ENCODE assay signal across 23 cellular contexts in genomic region chr10:118356628-118357027, GRCh38.
"Had no signal": no experiment of that assay in that cellular context is flagged by ENCODE, and none has a peak within 500 bp of the region (broad histone marks: within the 10 kb centered on the region; RNA-seq: fewer than 3 reads in every experiment).

No MANE protein-coding gene starts in this region.

- H3K4me3 Mint-ChIP-seq: activated CD4-positive, alpha-beta memory T cell treated with anti-CD3 and anti-CD28 coated beads for 36 hours; activated CD4-positive, alpha-beta T cell treated with anti-CD3 and anti-CD28 coated beads, Interleukin-2, amount 10 ng/mL, durations not matched to agents 7 days and 5 days; activated naive CD4-positive, alpha-beta T cell treated with anti-CD3 and anti-CD28 coated beads for 36 hours; activated naive CD8-positive, alpha-beta T cell; activated T-cell treated with anti-CD3 and anti-CD28 coated beads, Interleukin-2, amount 50 U/mL, for 4 hours; brain; central memory CD8-positive, alpha-beta T cell; T-cell had no signal

- H3K9me3 Mint-ChIP-seq: activated CD4-positive, alpha-beta memory T cell treated with anti-CD3 and anti-CD28 coated beads for 36 hours; activated CD4-positive, alpha-beta T cell treated with anti-CD3 and anti-CD28 coated beads, Interleukin-2, amount 10 ng/mL, durations not matched to agents 7 days and 5 days; activated naive CD4-positive, alpha-beta T cell treated with anti-CD3 and anti-CD28 coated beads for 36 hours; activated T-cell treated with anti-CD3 and anti-CD28 coated beads, Interleukin-2, amount 50 U/mL, for 4 hours; brain; central memory CD8-positive, alpha-beta T cell; T-cell had no signal

- DNase-seq: activated CD4-positive, alpha-beta memory T cell treated with anti-CD3 and anti-CD28 coated beads for 36 hours; activated CD4-positive, alpha-beta T cell treated with anti-CD3 and anti-CD28 coated beads, Interleukin-2, amount 10 ng/mL, durations not matched to agents 7 days and 5 days; activated CD4-positive, CD25-positive, alpha-beta regulatory T cell; activated CD8-positive, alpha-beta memory T cell treated with anti-CD3 and anti-CD28 coated beads for 24 hours; activated effector memory CD4-positive, alpha-beta T cell treated with anti-CD3 and anti-CD28 coated beads, Interleukin-2, amount 50 U/mL, for 16 hours; activated naive CD4-positive, alpha-beta T cell treated with anti-CD3 and anti-CD28 coated beads for 36 hours; activated T-cell treated with anti-CD3 and anti-CD28 coated beads, Interleukin-2, amount 50 U/mL, for 4 hours; amygdala; Kasumi-1; KBM-7; NCI-H1092; NCI-H1436; NCI-H187 treated with DMSO at 0.1 percent for 48 hours; NCI-H2081 treated with DMSO at 0.1 percent for 48 hours; NCI-H345; NCI-H510A; NCI-H526 treated with DMSO at 0.1 percent for 48 hours; SIG-M5; T-cell; T-helper 2 cell had no signal

- H3K36me3 Mint-ChIP-seq: activated CD4-positive, alpha-beta memory T cell treated with anti-CD3 and anti-CD28 coated beads for 36 hours; activated naive CD8-positive, alpha-beta T cell; brain; T-cell had no signal

- H3K4me1 Mint-ChIP-seq: activated CD4-positive, alpha-beta T cell treated with anti-CD3 and anti-CD28 coated beads, Interleukin-2, amount 10 ng/mL, durations not matched to agents 7 days and 5 days; central memory CD8-positive, alpha-beta T cell; T-cell had no signal

- H3K27ac Mint-ChIP-seq: activated CD4-positive, alpha-beta memory T cell treated with anti-CD3 and anti-CD28 coated beads for 36 hours; activated CD4-positive, alpha-beta T cell treated with anti-CD3 and anti-CD28 coated beads, Interleukin-2, amount 10 ng/mL, durations not matched to agents 7 days and 5 days; activated naive CD4-positive, alpha-beta T cell treated with anti-CD3 and anti-CD28 coated beads for 36 hours; activated naive CD8-positive, alpha-beta T cell; T-cell had no signal
